8 cellular contexts compared by ENCODE assay signal in the genomic region with DNA sequence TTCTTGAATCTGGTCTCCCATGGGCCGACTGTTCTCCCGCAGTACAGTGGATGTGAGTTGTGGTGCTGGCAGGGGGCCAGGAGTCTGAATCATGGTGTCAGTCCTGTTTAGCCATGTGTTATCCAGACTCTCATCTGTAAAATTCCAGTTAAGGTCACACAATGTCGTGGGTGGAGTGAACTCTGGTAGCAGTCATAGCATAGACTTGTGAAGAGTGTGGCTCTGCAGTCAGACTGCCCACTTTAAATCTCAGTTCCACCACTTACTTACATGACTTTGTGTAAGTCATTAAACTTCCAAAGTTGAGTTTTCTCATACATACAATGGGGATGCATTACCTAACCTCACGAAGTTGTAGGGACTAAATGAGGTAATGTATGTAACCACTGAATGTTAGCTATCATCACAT.
DNase-seq lines count a peak whose midpoint lies in the region; ATAC-seq and TF ChIP-seq lines count a peak whose summit lies in the region.

No MANE protein-coding gene starts in this region.

- H3K4me1 Mint-ChIP-seq in T-helper 2 cell treated with Interferon-gamma antibody and Interleukin-4, amounts not matched to agents 5 μg/mL and 100 μg/mL, for 36 hours (ENCODE audit: low read depth): peaks cover 2% of the 10 kb centered on the region

- WGBS in mammary epithelial cell (ENCODE audit: low coverage, missing lambda C conversion rate): 65% methylated on average over 4 of the region's 4 CpGs
- WGBS in lung, 2 donors: 45 to 76% methylated on average over 4 of the region's 4 CpGs

- no peaks in the 10 kb centered on the region for H3K9me3 Mint-ChIP-seq in T-helper 2 cell treated with Interferon-gamma antibody and Interleukin-4, amounts not matched to agents 5 μg/mL and 100 μg/mL, for 36 hours

- H4K20me1 ChIP-seq in mammary epithelial cell (ENCODE audit: insufficient read depth, low read length): no peaks in the 10 kb centered on the region

- no TSS peak for BruUV-seq in mammary epithelial cell (replicated peaks; lab: Mats Ljungman, UMichigan)

- intact Hi-C loops in mammary epithelial cell (cut with micrococcal nuclease): loop anchor here (10.0 kb wide), 1 partner anchor 149 kb away; a partner anchor contains a TSS

- H3K27me3 ChIP-seq in mammary epithelial cell (ENCODE audit: insufficient read depth, low read length) (no peaks in the 10 kb centered on the region), lung (ENCODE audit: control insufficient read depth, insufficient read depth) (no peaks in the 10 kb centered on the region)

- CTCF ChIA-PET in mammary epithelial cell (lab: Charles Lee; ENCODE audit: low non-redundant PET): no interaction called here

- no peak overlapping the region for H3K4me2 ChIP-seq in mammary epithelial cell (ENCODE audit: insufficient read depth, low read depth, low read length)

- dilution Hi-C loops in mammary epithelial cell (cut with HindIII; ENCODE audit: low sequenced_read_pairs): no loop called here

- ATAC-seq in lung (ENCODE audit: insufficient read depth, low FRiP score): peak; percentile 78
- no peak for ATAC-seq in GM21723 (IDR thresholded peaks at IDR 0.05; ENCODE audit: unreplicated experiment)

- H3K27ac Mint-ChIP-seq in T-helper 2 cell treated with Interferon-gamma antibody and Interleukin-4, amounts not matched to agents 5 μg/mL and 100 μg/mL, for 36 hours: no peak overlapping the region

- H2AFZ ChIP-seq in mammary epithelial cell (ENCODE audit: low read depth, low read length): no peak overlapping the region

- TF ChIP-seq CTCF in LNCaP clone FGC (IDR thresholded peaks at IDR 0.05; ENCODE audit: control insufficient read depth, extremely low read depth, insufficient read depth) (no peak), mammary epithelial cell (conservative IDR thresholded peaks at IDR 0.05 in 1 of 2, IDR thresholded peaks at IDR 0.05 in 1 of 2; ENCODE audit: extremely low read depth in 1 of 2, insufficient read depth in 1 of 2, low read depth in 1 of 2, low read length in 2 of 2) (no peak), lung (IDR thresholded peaks at IDR 0.05; ENCODE audit: control extremely low read depth, extremely low read depth) (no peak)

- DNase-seq in AG20443 (ENCODE audit: low spot score): peak; percentile 90
- peak; percentile 93 for DNase-seq in LNCaP clone FGC (ENCODE audit: low read depth)
- peak; percentile 84 for DNase-seq in mammary epithelial cell
- peak; percentile 83 for DNase-seq in lung (ENCODE audit: low spot score)
- no peak for DNase-seq in T-helper 2 cell treated with Interferon-gamma antibody and Interleukin-4, amounts not matched to agents 5 μg/mL and 100 μg/mL, for 36 hours (ENCODE audit: low spot score)
- DNase-seq in D341Med (ENCODE audit: low spot score): no peak
- no peak for DNase-seq in NCI-H2227 (lab: John Stamatoyannopoulos, UW; ENCODE audit: unreplicated experiment)

- H3K4me3 Mint-ChIP-seq in T-helper 2 cell treated with Interferon-gamma antibody and Interleukin-4, amounts not matched to agents 5 μg/mL and 100 μg/mL, for 36 hours: no peak overlapping the region

- H3K36me3 ChIP-seq in mammary epithelial cell (ENCODE audit: insufficient read depth, low read length) (peaks cover 11% of the 10 kb centered on the region), lung (ENCODE audit: control insufficient read depth in 2 of 2, insufficient read depth in 2 of 2, low read length in 2 of 2) (peaks cover 8 to 10% of the 10 kb centered on the region in 2 donors)

- H3K79me2 ChIP-seq in mammary epithelial cell (ENCODE audit: insufficient read depth, low read length): no peaks in the 10 kb centered on the region

- H3K27me3 Mint-ChIP-seq in T-helper 2 cell treated with Interferon-gamma antibody and Interleukin-4, amounts not matched to agents 5 μg/mL and 100 μg/mL, for 36 hours (ENCODE audit: low read depth): no peaks in the 10 kb centered on the region

- peaks cover 11% of the 10 kb centered on the region for H3K4me1 ChIP-seq in mammary epithelial cell (ENCODE audit: insufficient read depth, low read length)
- H3K4me1 ChIP-seq in lung (ENCODE audit: control insufficient read depth in 2 of 2, insufficient read depth in 2 of 2, low read length in 2 of 2): peaks cover 2 to 7% of the 10 kb centered on the region in 2 donors

- in situ Hi-C loops in mammary epithelial cell (cut with MboI; ENCODE audit: low sequenced_read_pairs in 2 of 2): no loop called here

- H3K36me3 Mint-ChIP-seq in T-helper 2 cell treated with Interferon-gamma antibody and Interleukin-4, amounts not matched to agents 5 μg/mL and 100 μg/mL, for 36 hours (ENCODE audit: low read depth): peaks cover 30% of the 10 kb centered on the region

- H3K4me3 ChIP-seq in LNCaP clone FGC (ENCODE audit: low read depth, low read length) (no peak overlapping the region), mammary epithelial cell (replicated peaks in 1 of 3; ENCODE audit: insufficient read depth in 1 of 3, low read depth in 2 of 3, low read length in 3 of 3) (no peak overlapping the region), lung (no peak overlapping the region)

- H3K27ac ChIP-seq in mammary epithelial cell (ENCODE audit: insufficient read depth, low read depth, low read length) (no peak overlapping the region), lung (ENCODE audit: low read depth in 1 of 2, low read length in 1 of 2) (peak overlapping the region in 1 of 2 donors; percentile 54)

- H3K9me3 ChIP-seq in mammary epithelial cell (replicated peaks; ENCODE audit: insufficient read depth, low read length) (no peaks in the 10 kb centered on the region), lung (ENCODE audit: control insufficient read depth in 2 of 2, insufficient read depth in 1 of 2, low read length in 1 of 2) (no peaks in the 10 kb centered on the region)

- H3K9ac ChIP-seq in mammary epithelial cell (ENCODE audit: insufficient read depth, low read length): no peak overlapping the region

Comparison
In these comparisons a context has a peak if more than half of its experiments do, and no peak if none do; other contexts are left out.
1. DNase-seq: peak in AG20443 (single experiment), LNCaP clone FGC (single experiment), mammary epithelial cell (single experiment) and lung (single experiment); none in T-helper 2 cell treated with Interferon-gamma antibody and Interleukin-4, amounts not matched to agents 5 μg/mL and 100 μg/mL, for 36 hours (single experiment), D341Med (single experiment) and NCI-H2227 (single experiment).